ENCODE assay signal across 24 cellular contexts in the genomic region with DNA sequence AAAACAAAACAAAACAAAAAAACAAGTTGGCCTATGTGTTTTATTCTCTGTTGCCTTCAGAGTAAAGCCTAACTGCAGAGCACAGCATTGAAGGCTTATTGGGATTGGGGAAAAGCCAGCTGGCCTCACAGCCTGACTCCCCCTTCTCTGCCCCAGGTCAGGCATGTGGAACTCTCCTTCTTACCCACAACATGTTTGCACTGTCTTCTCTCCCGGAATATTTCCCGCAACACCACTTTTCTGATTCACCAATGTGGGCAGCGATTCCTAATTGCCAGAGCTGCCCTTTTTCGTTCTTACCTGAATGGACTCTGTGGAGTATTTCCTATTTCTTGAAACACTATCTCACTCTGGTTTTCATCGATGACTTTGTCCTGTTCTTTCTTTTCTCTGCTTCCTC.
"Had no signal": no experiment of that assay in that cellular context is flagged by ENCODE, and none has a peak within 500 bp of the region (broad histone marks: within the 10 kb centered on the region; RNA-seq: fewer than 3 reads in every experiment).

No MANE protein-coding gene starts in this region.

- H3K4me3 Mint-ChIP-seq: dendritic cell treated with granulocyte-macrophage colony-stimulating factor and Interleukin-4, amounts not matched to agents 40 ng/mL and 50 ng/mL, for 4 days; effector memory CD8-positive, alpha-beta T cell; nephron progenitor cell; stimulated activated naive B cell treated with anti-CD40 and anti-IgM and Interleukin-4, amounts not matched to agents 10 μg/mL and 1 μg/mL and 100 μg/mL, for 72 hours had no signal

- H3K36me3 Mint-ChIP-seq: naive B cell; stimulated activated naive B cell treated with anti-CD40 and anti-IgM and Interleukin-4, amounts not matched to agents 10 μg/mL and 1 μg/mL and 100 μg/mL, for 72 hours had no signal

- ATAC-seq: effector memory CD8-positive, alpha-beta T cell; heart left ventricle; left cardiac atrium; lower lobe of right lung; stimulated activated naive B cell treated with anti-CD40 and anti-IgM and Interleukin-4, amounts not matched to agents 10 μg/mL and 1 μg/mL and 100 μg/mL, for 72 hours; upper lobe of right lung had no signal

- DNase-seq: cerebellar nuclear complex; effector memory CD8-positive, alpha-beta T cell; esophagus squamous epithelium; foreskin fibroblast; heart left ventricle; hippocampal formation; left cardiac atrium; left ventricle myocardium inferior; lower lobe of right lung; mesenchymal stem cell; naive B cell; nephron progenitor cell; posterior cingulate gyrus; sigmoid colon; stimulated activated CD4-positive, alpha-beta T cell treated with anti-CD3 and anti-CD28 coated beads, Interleukin-2, amount 100 ng/mL, for 24 hours; stimulated activated CD4-positive, alpha-beta T cell treated with anti-CD3 and anti-CD28 coated beads, Interleukin-4, amount 100 ng/mL, for 4 hours; stimulated activated naive B cell treated with anti-CD40 and anti-IgM and Interleukin-4, amounts not matched to agents 10 μg/mL and 1 μg/mL and 100 μg/mL, for 72 hours; upper lobe of right lung had no signal

- H3K4me3 ChIP-seq: esophagus squamous epithelium, heart left ventricle, left ventricle myocardium inferior, lower lobe of right lung, right atrium auricular region, sigmoid colon, skin epidermis, upper lobe of right lung, vagina had no signal

- H3K9me3 Mint-ChIP-seq: dendritic cell treated with granulocyte-macrophage colony-stimulating factor and Interleukin-4, amounts not matched to agents 40 ng/mL and 50 ng/mL, for 4 days; effector memory CD8-positive, alpha-beta T cell; naive B cell; nephron progenitor cell; stimulated activated naive B cell treated with anti-CD40 and anti-IgM and Interleukin-4, amounts not matched to agents 10 μg/mL and 1 μg/mL and 100 μg/mL, for 72 hours had no signal

- H3K27me3 ChIP-seq: right atrium auricular region, upper lobe of right lung, vagina had no signal

- H3K27ac Mint-ChIP-seq: dendritic cell treated with granulocyte-macrophage colony-stimulating factor and Interleukin-4, amounts not matched to agents 40 ng/mL and 50 ng/mL, for 4 days; effector memory CD8-positive, alpha-beta T cell; nephron progenitor cell; stimulated activated naive B cell treated with anti-CD40 and anti-IgM and Interleukin-4, amounts not matched to agents 10 μg/mL and 1 μg/mL and 100 μg/mL, for 72 hours had no signal

- H3K36me3 ChIP-seq: esophagus squamous epithelium, heart left ventricle, left ventricle myocardium inferior, lower lobe of right lung, neutrophil, right atrium auricular region, sigmoid colon, upper lobe of right lung, vagina had no signal

- FAIRE-seq: colon had no signal
